Comparison of ENCODE assay signal across 8 cellular contexts in genomic region chr19:57559008-57559403, GRCh38. TPM values are rescaled to one million over a fixed set of nuclear protein-coding genes. Genes with fewer than 3 reads are reported as not detected.
DNase-seq lines count a peak whose midpoint lies in the region; ATAC-seq and TF ChIP-seq lines count a peak whose summit lies in the region.

No MANE protein-coding gene starts in this region.

- TF ChIP-seq EP300 in gastroesophageal sphincter (IDR thresholded peaks at IDR 0.05) = no peak

- no peak for TF ChIP-seq POLR2A in gastroesophageal sphincter (IDR thresholded peaks at IDR 0.05)

- peak; percentile 4 for DNase-seq in activated gamma-delta T cell (lab: John Stamatoyannopoulos, UW)
- no peak for DNase-seq in activated gamma-delta T cell treated with Interleukin-2 at 50 U/mL for 16 hours
- peak; percentile 34 for DNase-seq in HT1080 (ENCODE audit: low read depth)
- peak; percentile 10 to 27 for DNase-seq in activated T-cell treated with anti-CD3 and anti-CD28 coated beads, Interleukin-2, amount 50 U/mL, for 72 hours
- no peak for DNase-seq in osteocyte (ENCODE audit: extremely low spot score, unreplicated experiment)
- no peak for DNase-seq in OCI-M2 (lab: John Stamatoyannopoulos, UW; ENCODE audit: unreplicated experiment)
- no peak for DNase-seq in GM10266 (ENCODE audit: extremely low spot score)

- TF ChIP-seq CTCF in gastroesophageal sphincter (IDR thresholded peaks at IDR 0.05) (no peak), osteocyte (IDR thresholded peaks at IDR 0.05) (no peak), GM10266 (IDR thresholded peaks at IDR 0.05; ENCODE audit: control insufficient read depth, insufficient read depth, low read depth, missing control alignments) (no peak)

- peaks cover 23 to 26% of the 10 kb centered on the region in 2 donors for H3K9me3 Mint-ChIP-seq in activated T-cell treated with anti-CD3 and anti-CD28 coated beads, Interleukin-2, amount 50 U/mL, for 72 hours
- peaks cover 54% of the 10 kb centered on the region for H3K9me3 Mint-ChIP-seq in osteocyte (ENCODE audit: unreplicated experiment)

- H3K27ac ChIP-seq in gastroesophageal sphincter = peak overlapping the region in 3 of 4 donors; percentile 77 to 80 (median 80)

- H3K4me1 ChIP-seq in gastroesophageal sphincter = peaks cover 0 to 26% (median 13%) of the 10 kb centered on the region in 3 donors

- ATAC-seq in activated T-cell treated with anti-CD3 and anti-CD28 coated beads, Interleukin-2, amount 50 U/mL, for 72 hours (replicated peaks in 1 of 2) = peak; percentile 43 to 53
- ATAC-seq in gastroesophageal sphincter = no peak

- H3K27ac Mint-ChIP-seq in activated T-cell treated with anti-CD3 and anti-CD28 coated beads, Interleukin-2, amount 50 U/mL, for 72 hours = peak overlapping the region; percentile 92
- peak overlapping the region; percentile 93 for H3K27ac Mint-ChIP-seq in osteocyte (ENCODE audit: unreplicated experiment)

- 0 to 7% methylated on average over 1 to 4 of the region's 22 CpGs for WGBS in gastroesophageal sphincter (ENCODE audit: low coverage in 1 of 2), 2 donors

- peaks cover 0 to 50% (median 0%) of the 10 kb centered on the region in 3 donors for H3K9me3 ChIP-seq in gastroesophageal sphincter

- peaks cover 29% of the 10 kb centered on the region for H3K4me1 Mint-ChIP-seq in activated T-cell treated with anti-CD3 and anti-CD28 coated beads, Interleukin-2, amount 50 U/mL, for 72 hours (ENCODE audit: low read depth)
- peaks cover 17% of the 10 kb centered on the region for H3K4me1 Mint-ChIP-seq in osteocyte (ENCODE audit: unreplicated experiment)

- H3K36me3 ChIP-seq in gastroesophageal sphincter = peaks cover 0 to 33% of the 10 kb centered on the region in 2 donors

- H3K36me3 Mint-ChIP-seq in activated T-cell treated with anti-CD3 and anti-CD28 coated beads, Interleukin-2, amount 50 U/mL, for 72 hours (ENCODE audit: insufficient read depth in 2 of 2) = peaks cover 48 to 72% of the 10 kb centered on the region in 2 donors
- peaks cover 45% of the 10 kb centered on the region for H3K36me3 Mint-ChIP-seq in osteocyte (ENCODE audit: unreplicated experiment)

- H3K4me3 ChIP-seq in gastroesophageal sphincter = peak overlapping the region; percentile 54 to 95

- H3K4me3 Mint-ChIP-seq in activated T-cell treated with anti-CD3 and anti-CD28 coated beads, Interleukin-2, amount 50 U/mL, for 72 hours = peak overlapping the region; percentile 97 to 98
- H3K4me3 Mint-ChIP-seq in osteocyte (ENCODE audit: unreplicated experiment) = peak overlapping the region; percentile 93

- no peaks in the 10 kb centered on the region for H3K27me3 Mint-ChIP-seq in activated T-cell treated with anti-CD3 and anti-CD28 coated beads, Interleukin-2, amount 50 U/mL, for 72 hours (ENCODE audit: low read depth)
- no peaks in the 10 kb centered on the region for H3K27me3 Mint-ChIP-seq in osteocyte (ENCODE audit: unreplicated experiment)

- H3K27me3 ChIP-seq in gastroesophageal sphincter = no peaks in the 10 kb centered on the region

RNA-seq across cellular contexts. Expression of gene ZNF550, which starts 0.7 kb away (rescaled TPM):
- 7.4 and 9.5 TPM in 2 replicates for total RNA-seq in HT1080 (2014; rRNA removed; shearing (Covaris generic))
- 9.3 and 10.1 TPM in 2 replicates for polyA plus RNA-seq in HT1080 (2015; cell fraction: cytosol; rRNA removed)
- 27.5 and 31.7 TPM in 2 replicates for polyA plus RNA-seq in HT1080 (2015; cell fraction: nucleus; rRNA removed)
- 10 to 100 TPM; 12.2 to 12.9 TPM for total RNA-seq in activated T-cell treated with anti-CD3 and anti-CD28 coated beads, Interleukin-2, amount 50 U/mL, for 72 hours
- 1 to 10 TPM; 4.8 to 5.7 (median 5.2) TPM for total RNA-seq in gastroesophageal sphincter
- total RNA-seq in osteocyte = 10.3 and 11.0 TPM in 2 replicates

RNA-seq across cellular contexts. Expression of gene ZNF416, which starts 19.7 kb away (rescaled TPM):
- 5.1 and 5.2 TPM in 2 replicates for total RNA-seq in HT1080 (2014; rRNA removed; shearing (Covaris generic))
- 3.2 and 4.2 TPM in 2 replicates for polyA plus RNA-seq in HT1080 (2015; cell fraction: cytosol; rRNA removed)
- 3.6 and 4.5 TPM in 2 replicates for polyA plus RNA-seq in HT1080 (2015; cell fraction: nucleus; rRNA removed)
- 1 to 10 TPM; 3.2 to 5.5 TPM for total RNA-seq in activated T-cell treated with anti-CD3 and anti-CD28 coated beads, Interleukin-2, amount 50 U/mL, for 72 hours
- total RNA-seq in gastroesophageal sphincter = 1 to 10 TPM; 4.0 to 6.1 (median 5.7) TPM
- total RNA-seq in osteocyte = 6.5 and 6.8 TPM in 2 replicates

RNA-seq across cellular contexts. Expression of gene ZIK1, which starts 24.9 kb away (rescaled TPM):
- total RNA-seq in HT1080 (2014; rRNA removed; shearing (Covaris generic)) = 0.51 and 1.5 TPM in 2 replicates
- 0.06 TPM in 2 replicates for polyA plus RNA-seq in HT1080 (2015; cell fraction: cytosol; rRNA removed)
- 0.26 and 0.31 TPM in 2 replicates for polyA plus RNA-seq in HT1080 (2015; cell fraction: nucleus; rRNA removed)
- 1 to 10 TPM; 5.1 to 9.0 TPM for total RNA-seq in activated T-cell treated with anti-CD3 and anti-CD28 coated beads, Interleukin-2, amount 50 U/mL, for 72 hours
- 10 to 100 TPM in 1 of 4 donors, 1 to 10 TPM in 3; 4.4 to 14.5 (median 6.4) TPM for total RNA-seq in gastroesophageal sphincter
- total RNA-seq in osteocyte = 6.8 and 7.1 TPM in 2 replicates

RNA-seq across cellular contexts. Expression of gene ZNF549, which starts 31.9 kb away (rescaled TPM):
- total RNA-seq in HT1080 (2014; rRNA removed; shearing (Covaris generic)) = 3.7 and 4.2 TPM in 2 replicates
- polyA plus RNA-seq in HT1080 (2015; cell fraction: cytosol; rRNA removed) = 2.4 and 2.9 TPM in 2 replicates
- 4.6 and 6.0 TPM in 2 replicates for polyA plus RNA-seq in HT1080 (2015; cell fraction: nucleus; rRNA removed)
- total RNA-seq in activated T-cell treated with anti-CD3 and anti-CD28 coated beads, Interleukin-2, amount 50 U/mL, for 72 hours = 1 to 10 TPM; 6.8 to 6.9 TPM
- total RNA-seq in gastroesophageal sphincter (1 to 10 TPM; 5.4 to 9.3 (median 5.7) TPM), osteocyte (7.3 and 9.0 TPM in 2 replicates)

RNA-seq across cellular contexts. Expression of gene ZNF530, which starts 40.7 kb away (rescaled TPM):
- 22.0 and 30.3 TPM in 2 replicates for total RNA-seq in HT1080 (2014; rRNA removed; shearing (Covaris generic))
- 7.8 and 9.4 TPM in 2 replicates for polyA plus RNA-seq in HT1080 (2015; cell fraction: cytosol; rRNA removed)
- polyA plus RNA-seq in HT1080 (2015; cell fraction: nucleus; rRNA removed) = 5.6 and 7.8 TPM in 2 replicates
- total RNA-seq in activated T-cell treated with anti-CD3 and anti-CD28 coated beads, Interleukin-2, amount 50 U/mL, for 72 hours = 1 to 10 TPM; 5.6 to 7.9 TPM
- total RNA-seq in gastroesophageal sphincter (1 to 10 TPM; 1.4 to 6.3 (median 4.0) TPM), osteocyte (2.4 and 2.8 TPM in 2 replicates)

Comparison
In these comparisons a context has a peak if more than half of its experiments do, and no peak if none do; other contexts are left out.
1. DNase-seq: peak in activated gamma-delta T cell (single experiment), HT1080 (single experiment) and activated T-cell treated with anti-CD3 and anti-CD28 coated beads, Interleukin-2, amount 50 U/mL, for 72 hours (2 of 2); none in activated gamma-delta T cell treated with Interleukin-2 at 50 U/mL for 16 hours (single experiment), osteocyte (single experiment), OCI-M2 (single experiment) and GM10266 (single experiment).